Comparison of ENCODE assay signal across 21 cellular contexts in the genomic region with DNA sequence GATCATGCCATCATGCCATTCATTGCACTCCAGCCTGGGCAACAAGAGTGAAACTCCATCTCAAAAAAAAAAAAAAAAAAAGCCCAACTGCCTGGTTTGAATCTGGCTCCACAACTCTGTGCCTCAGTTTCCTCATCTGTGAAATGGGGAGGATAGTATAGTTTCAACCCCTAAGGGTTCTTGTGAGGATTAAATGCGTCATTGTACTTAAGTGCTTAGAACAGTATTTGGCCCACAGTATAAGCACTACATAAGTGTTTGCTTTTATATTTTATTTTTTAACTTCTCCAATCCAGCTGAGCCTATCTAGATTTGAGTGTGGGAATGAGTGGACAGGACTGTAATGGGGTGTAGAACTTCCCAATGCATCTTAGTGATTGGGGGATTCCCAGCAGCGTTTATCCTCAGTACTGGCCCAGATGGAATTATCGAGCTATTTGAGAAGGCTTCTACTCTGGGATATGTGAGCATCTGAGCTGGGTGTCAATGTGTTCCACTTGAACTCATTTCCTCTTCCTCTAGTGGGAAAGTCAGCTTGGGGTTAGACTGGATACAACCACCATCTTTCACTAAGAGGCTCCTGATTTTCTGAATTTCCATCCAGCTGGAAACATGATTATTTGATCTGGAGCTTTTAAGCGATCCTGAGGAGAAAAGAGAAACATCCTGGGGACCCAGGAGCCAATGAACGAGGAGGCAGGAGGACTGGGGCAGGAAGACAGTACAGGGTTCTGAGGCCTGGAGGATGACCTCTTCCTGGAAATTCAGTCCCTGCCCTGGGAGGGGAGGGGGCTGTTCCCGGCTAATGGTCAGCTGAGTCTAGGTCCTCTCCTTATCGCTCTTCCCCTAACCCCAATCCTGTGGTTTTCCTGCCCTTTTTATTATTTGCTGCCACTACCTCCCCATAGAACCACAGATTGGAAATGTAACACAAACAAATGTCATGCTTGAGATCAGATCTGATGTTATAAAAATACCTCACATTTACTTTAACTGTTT. TPM values are rescaled to one million over a fixed set of nuclear protein-coding genes. Genes with fewer than 3 reads are reported as not detected.
DNase-seq lines count a peak whose midpoint lies in the region; ATAC-seq and TF ChIP-seq lines count a peak whose summit lies in the region.
"Had no signal": no experiment of that assay in that cellular context is flagged by ENCODE, and none has a peak within 500 bp of the region (broad histone marks: within the 10 kb centered on the region; RNA-seq: fewer than 3 reads in every experiment).

No MANE protein-coding gene starts in this region.

- no peak overlapping the region for H3K4me3 Mint-ChIP-seq in stimulated activated naive CD8-positive, alpha-beta T cell treated with anti-CD3 and anti-CD28 coated beads, Interleukin-15, Interleukin-2, amounts not matched to agents 100 ng/mL and 50 ng/mL, for 24 hours
- no peak overlapping the region for H3K4me3 Mint-ChIP-seq in stimulated activated naive CD8-positive, alpha-beta T cell treated with anti-CD3 and anti-CD28 coated beads, Interleukin-15, amount 100 ng/mL, for 72 hours
- H3K4me3 Mint-ChIP-seq in activated naive CD8-positive, alpha-beta T cell treated with anti-CD3 and anti-CD28 coated beads, Interleukin-2, amount 50 U/mL, for 24 hours = no peak overlapping the region
- H3K4me3 Mint-ChIP-seq: activated CD4-positive, alpha-beta T cell treated with anti-CD3 and anti-CD28 coated beads for 36 hours; CD8-positive, alpha-beta T cell; natural killer cell treated with Interleukin-12 subunit alpha and Interleukin-12 subunit beta and Interleukin-15 and Interleukin-18, amount 100 ng/mL, for 72 hours had no signal

- peaks cover 5% of the 10 kb centered on the region for H3K36me3 Mint-ChIP-seq in stimulated activated naive CD8-positive, alpha-beta T cell treated with anti-CD3 and anti-CD28 coated beads, Interleukin-15, Interleukin-2, amounts not matched to agents 100 ng/mL and 50 ng/mL, for 24 hours (ENCODE audit: low read depth)
- H3K36me3 Mint-ChIP-seq in activated naive CD8-positive, alpha-beta T cell treated with anti-CD3 and anti-CD28 coated beads, Interleukin-2, amount 50 U/mL, for 24 hours (ENCODE audit: low read depth) = no peaks in the 10 kb centered on the region
- H3K36me3 Mint-ChIP-seq: natural killer cell treated with Interleukin-12 subunit alpha and Interleukin-12 subunit beta and Interleukin-15 and Interleukin-18, amount 100 ng/mL, for 72 hours had no signal

- TF ChIP-seq CTCF in lung (IDR thresholded peaks at IDR 0.05; ENCODE audit: control extremely low read depth, extremely low read depth) = no peak

- H3K27me3 ChIP-seq in lung (ENCODE audit: control insufficient read depth, insufficient read depth) = no peaks in the 10 kb centered on the region
- H3K27me3 ChIP-seq: MG63 had no signal

- H3K4me1 Mint-ChIP-seq in stimulated activated naive CD8-positive, alpha-beta T cell treated with anti-CD3 and anti-CD28 coated beads, Interleukin-15, Interleukin-2, amounts not matched to agents 100 ng/mL and 50 ng/mL, for 24 hours (ENCODE audit: low read depth) = peaks cover 38% of the 10 kb centered on the region
- H3K4me1 Mint-ChIP-seq in stimulated activated naive CD8-positive, alpha-beta T cell treated with anti-CD3 and anti-CD28 coated beads, Interleukin-15, amount 100 ng/mL, for 72 hours = peaks cover 41% of the 10 kb centered on the region
- H3K4me1 Mint-ChIP-seq in activated naive CD8-positive, alpha-beta T cell treated with anti-CD3 and anti-CD28 coated beads, Interleukin-2, amount 50 U/mL, for 24 hours = peaks cover 40% of the 10 kb centered on the region

- H3K27ac ChIP-seq in lung (ENCODE audit: low read depth in 1 of 2, low read length in 1 of 2) = peak overlapping the region in 1 of 2 donors; percentile 72

- WGBS in lung, 2 donors = 41 to 48% methylated on average over 7 of the region's 7 CpGs

- peaks cover 0 to 5% of the 10 kb centered on the region in 2 donors for H3K4me1 ChIP-seq in lung (ENCODE audit: control insufficient read depth in 2 of 2, insufficient read depth in 2 of 2, low read length in 2 of 2)

- H3K4me3 ChIP-seq in lung = no peak overlapping the region
- H3K4me3 ChIP-seq: MG63, skin epidermis had no signal

- no peaks in the 10 kb centered on the region for H3K9me3 Mint-ChIP-seq in stimulated activated naive CD8-positive, alpha-beta T cell treated with anti-CD3 and anti-CD28 coated beads, Interleukin-15, Interleukin-2, amounts not matched to agents 100 ng/mL and 50 ng/mL, for 24 hours
- no peaks in the 10 kb centered on the region for H3K9me3 Mint-ChIP-seq in stimulated activated naive CD8-positive, alpha-beta T cell treated with anti-CD3 and anti-CD28 coated beads, Interleukin-15, amount 100 ng/mL, for 72 hours
- no peaks in the 10 kb centered on the region for H3K9me3 Mint-ChIP-seq in activated naive CD8-positive, alpha-beta T cell treated with anti-CD3 and anti-CD28 coated beads, Interleukin-2, amount 50 U/mL, for 24 hours
- H3K9me3 Mint-ChIP-seq: CD8-positive, alpha-beta T cell; natural killer cell treated with Interleukin-12 subunit alpha and Interleukin-12 subunit beta and Interleukin-15 and Interleukin-18, amount 100 ng/mL, for 72 hours had no signal

- peaks cover 0 to 9% of the 10 kb centered on the region in 2 donors for H3K36me3 ChIP-seq in lung (ENCODE audit: control insufficient read depth in 2 of 2, insufficient read depth in 2 of 2, low read length in 2 of 2)

- no peak for ATAC-seq in stimulated activated naive CD8-positive, alpha-beta T cell treated with anti-CD3 and anti-CD28 coated beads, Interleukin-15, amount 100 ng/mL, for 72 hours
- ATAC-seq in activated naive CD8-positive, alpha-beta T cell treated with anti-CD3 and anti-CD28 coated beads, Interleukin-2, amount 50 U/mL, for 24 hours = no peak
- ATAC-seq in lung (ENCODE audit: insufficient read depth, low FRiP score) = peak; percentile 45
- no peak for ATAC-seq in HG02840 (IDR thresholded peaks at IDR 0.05; ENCODE audit: low FRiP score, unreplicated experiment)
- ATAC-seq in GM21528 (IDR thresholded peaks at IDR 0.05; ENCODE audit: low FRiP score, unreplicated experiment) = no peak
- ATAC-seq: activated CD4-positive, alpha-beta T cell treated with anti-CD3 and anti-CD28 coated beads for 36 hours; CD8-positive, alpha-beta T cell; natural killer cell treated with Interleukin-12 subunit alpha and Interleukin-12 subunit beta and Interleukin-15 and Interleukin-18, amount 100 ng/mL, for 72 hours had no signal

- DNase-seq in stimulated activated naive CD8-positive, alpha-beta T cell treated with anti-CD3 and anti-CD28 coated beads, Interleukin-15, amount 100 ng/mL, for 72 hours = no peak
- DNase-seq in activated naive CD8-positive, alpha-beta T cell treated with anti-CD3 and anti-CD28 coated beads, Interleukin-2, amount 50 U/mL, for 24 hours = no peak
- no peak for DNase-seq in lung (ENCODE audit: low spot score)
- DNase-seq in NCI-H82 treated with DMSO at 0.1 percent for 48 hours (lab: John Stamatoyannopoulos, UW; ENCODE audit: unreplicated experiment) = no peak
- DNase-seq in NCI-H2081 (lab: John Stamatoyannopoulos, UW) = no peak
- DNase-seq: activated CD4-positive, alpha-beta T cell treated with anti-CD3 and anti-CD28 coated beads for 36 hours; activated gamma-delta T cell treated with Interleukin-2 at 50 U/mL for 16 hours; CD8-positive, alpha-beta T cell; cerebellar nuclear complex; DND-41; MG63; NCI-H1694; NCI-H345; SK-N-SH; stimulated activated CD4-positive, alpha-beta T cell treated with anti-CD3 and anti-CD28 coated beads, Interleukin-4, amount 100 ng/mL, for 24 hours; T-helper 9 cell had no signal

- no peaks in the 10 kb centered on the region for H3K27me3 Mint-ChIP-seq in stimulated activated naive CD8-positive, alpha-beta T cell treated with anti-CD3 and anti-CD28 coated beads, Interleukin-15, Interleukin-2, amounts not matched to agents 100 ng/mL and 50 ng/mL, for 24 hours
- no peaks in the 10 kb centered on the region for H3K27me3 Mint-ChIP-seq in stimulated activated naive CD8-positive, alpha-beta T cell treated with anti-CD3 and anti-CD28 coated beads, Interleukin-15, amount 100 ng/mL, for 72 hours
- H3K27me3 Mint-ChIP-seq in activated naive CD8-positive, alpha-beta T cell treated with anti-CD3 and anti-CD28 coated beads, Interleukin-2, amount 50 U/mL, for 24 hours = no peaks in the 10 kb centered on the region
- H3K27me3 Mint-ChIP-seq: activated CD4-positive, alpha-beta T cell treated with anti-CD3 and anti-CD28 coated beads for 36 hours; natural killer cell treated with Interleukin-12 subunit alpha and Interleukin-12 subunit beta and Interleukin-15 and Interleukin-18, amount 100 ng/mL, for 72 hours had no signal

- peak overlapping the region; percentile 8 for H3K27ac Mint-ChIP-seq in stimulated activated naive CD8-positive, alpha-beta T cell treated with anti-CD3 and anti-CD28 coated beads, Interleukin-15, Interleukin-2, amounts not matched to agents 100 ng/mL and 50 ng/mL, for 24 hours
- no peak overlapping the region for H3K27ac Mint-ChIP-seq in stimulated activated naive CD8-positive, alpha-beta T cell treated with anti-CD3 and anti-CD28 coated beads, Interleukin-15, amount 100 ng/mL, for 72 hours
- H3K27ac Mint-ChIP-seq in activated naive CD8-positive, alpha-beta T cell treated with anti-CD3 and anti-CD28 coated beads, Interleukin-2, amount 50 U/mL, for 24 hours = peak overlapping the region; percentile 27
- H3K27ac Mint-ChIP-seq: activated CD4-positive, alpha-beta T cell treated with anti-CD3 and anti-CD28 coated beads for 36 hours; CD8-positive, alpha-beta T cell; natural killer cell treated with Interleukin-12 subunit alpha and Interleukin-12 subunit beta and Interleukin-15 and Interleukin-18, amount 100 ng/mL, for 72 hours had no signal

- H3K9me3 ChIP-seq in lung (ENCODE audit: control insufficient read depth in 2 of 2, insufficient read depth in 1 of 2, low read length in 1 of 2) = no peaks in the 10 kb centered on the region
- H3K9me3 ChIP-seq: MG63, SK-N-SH had no signal

RNA-seq across cellular contexts. Expression of a gene that starts 9.3 kb away (rescaled TPM):
- total RNA-seq in lung = 1 to 10 TPM; 2.0 to 6.7 TPM
- polyA plus RNA-seq in lung = under 1 TPM; 0.77 to 0.97 TPM

RNA-seq across cellular contexts. Expression of a gene that starts 26.8 kb away (rescaled TPM):
- total RNA-seq in lung = 10 to 100 TPM; 27.8 to 29.7 TPM
- 10 to 100 TPM; 12.0 to 14.2 TPM for polyA plus RNA-seq in lung

RNA-seq across cellular contexts. Expression of a gene that starts 36.5 kb away (rescaled TPM):
- total RNA-seq in lung = 100 to 1,000 TPM; 351 to 361 TPM
- 1,000 to 10,000 TPM in 1 of 2 donors, 100 to 1,000 TPM in 1; 649 to 1,722 TPM for polyA plus RNA-seq in lung

RNA-seq across cellular contexts. Expression of a gene that starts 40.7 kb away (rescaled TPM):
- total RNA-seq in lung = 10 to 100 TPM; 22.1 to 63.5 TPM
- polyA plus RNA-seq in lung = 10 to 100 TPM; 56.1 to 88.9 TPM

RNA-seq across cellular contexts. Expression of a gene that starts 51.8 kb away (rescaled TPM):
- 1 to 10 TPM; 2.3 to 7.9 TPM for total RNA-seq in lung
- 1 to 10 TPM; 3.9 to 6.1 TPM for polyA plus RNA-seq in lung

Comparison
In these comparisons a context has a peak if more than half of its experiments do, and no peak if none do; other contexts are left out.
1. H3K27ac Mint-ChIP-seq: peak in stimulated activated naive CD8-positive, alpha-beta T cell treated with anti-CD3 and anti-CD28 coated beads, Interleukin-15, Interleukin-2, amounts not matched to agents 100 ng/mL and 50 ng/mL, for 24 hours (single experiment) and activated naive CD8-positive, alpha-beta T cell treated with anti-CD3 and anti-CD28 coated beads, Interleukin-2, amount 50 U/mL, for 24 hours (single experiment); none in stimulated activated naive CD8-positive, alpha-beta T cell treated with anti-CD3 and anti-CD28 coated beads, Interleukin-15, amount 100 ng/mL, for 72 hours (0 of 2).